Comparison of ENCODE assay signal across 12 cellular contexts in the genomic region with DNA sequence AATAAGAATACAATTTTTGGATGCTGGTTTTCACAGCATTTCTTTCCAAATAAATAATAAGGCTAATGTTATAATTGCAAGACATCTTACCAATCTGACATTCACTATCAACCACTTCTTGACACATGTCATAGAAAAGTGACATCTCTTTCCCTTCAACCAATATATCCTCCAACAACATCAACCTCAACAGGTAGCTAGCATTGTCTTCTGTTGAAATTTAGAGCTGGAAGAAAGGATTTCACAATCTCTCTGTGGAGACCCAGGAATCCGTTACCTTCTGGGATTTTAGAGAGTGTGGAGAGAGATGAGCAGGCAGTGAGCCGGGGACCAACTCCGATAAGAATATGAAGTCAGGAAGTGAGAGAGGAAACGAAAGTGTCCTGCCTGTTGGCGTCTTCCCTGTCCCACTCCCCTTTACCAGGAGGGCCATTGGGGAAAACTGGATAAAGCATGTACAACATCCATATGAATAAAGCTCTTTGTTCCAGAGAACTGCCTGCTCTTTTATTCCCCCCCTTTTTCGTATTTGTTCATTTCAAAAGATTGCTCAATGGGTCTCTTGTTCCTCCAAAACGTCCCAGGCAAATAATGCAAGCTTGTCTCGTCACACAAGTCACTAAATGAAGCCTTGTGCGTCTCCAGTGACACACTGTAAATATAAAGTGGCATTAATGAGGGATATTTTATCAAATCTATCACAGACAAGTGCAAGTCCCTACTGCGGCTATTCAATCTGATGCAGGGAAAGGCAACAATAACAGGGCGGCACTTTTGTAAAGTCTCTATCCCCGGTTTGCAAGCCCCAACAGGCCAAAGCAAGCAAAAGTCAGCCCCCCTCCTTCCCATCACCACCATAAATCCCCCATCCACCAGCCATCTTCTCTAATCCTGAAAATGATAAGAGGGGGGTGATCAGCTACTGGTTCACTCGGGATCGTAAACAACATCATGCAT. TPM values are rescaled to one million over a fixed set of nuclear protein-coding genes. Genes with fewer than 3 reads are reported as not detected.
DNase-seq lines count a peak whose midpoint lies in the region; ATAC-seq and TF ChIP-seq lines count a peak whose summit lies in the region.
"Had no signal": no experiment of that assay in that cellular context is flagged by ENCODE, and none has a peak within 500 bp of the region (broad histone marks: within the 10 kb centered on the region; RNA-seq: fewer than 3 reads in every experiment).

No MANE protein-coding gene starts in this region.

- H2BK120ac ChIP-seq in mesendoderm (ENCODE audit: low read depth, low read length) = no peak overlapping the region

- CTCF ChIA-PET in Caco-2 (lab: Charles Lee) = interaction anchor here (0.6 to 1.5 kb wide), 4 partner anchors 12 to 56 kb away, joined by 3 to 6 read pairs (median 4); no protein-coding TSS in a partner anchor

- no peak overlapping the region for H3K4me2 ChIP-seq in mesendoderm (ENCODE audit: low read length)

- peaks cover 3% of the 10 kb centered on the region for H3K9me3 Mint-ChIP-seq in activated naive CD8-positive, alpha-beta T cell treated with anti-CD3 and anti-CD28 coated beads, Interleukin-2, amount 50 U/mL, for 24 hours
- H3K9me3 Mint-ChIP-seq in Caco-2 (ENCODE audit: unreplicated experiment) = no peaks in the 10 kb centered on the region
- H3K9me3 Mint-ChIP-seq: CD4-positive, alpha-beta T cell had no signal

- POLR2A ChIA-PET in Caco-2 (lab: Charles Lee) = interaction anchor here (1.4 kb wide), 1 partner anchor 12 kb away, joined by 3 read pairs; no protein-coding TSS in a partner anchor

- peaks cover 5% of the 10 kb centered on the region for H3K4me1 Mint-ChIP-seq in activated naive CD8-positive, alpha-beta T cell treated with anti-CD3 and anti-CD28 coated beads, Interleukin-2, amount 50 U/mL, for 24 hours
- peaks cover 31% of the 10 kb centered on the region for H3K4me1 Mint-ChIP-seq in Caco-2 (ENCODE audit: low read depth, unreplicated experiment)

- peak overlapping the region; percentile 37 for H3K56ac ChIP-seq in mesendoderm (ENCODE audit: low read length)

- no peak overlapping the region for H3K4ac ChIP-seq in mesendoderm (ENCODE audit: low read depth, low read length)

- no peak overlapping the region for H4K5ac ChIP-seq in mesendoderm (ENCODE audit: low read length)

- BruUV-seq in Caco-2 (replicated peaks; lab: Mats Ljungman, UMichigan) = no TSS peak

- no peak for ATAC-seq in body of pancreas
- ATAC-seq in activated naive CD8-positive, alpha-beta T cell treated with anti-CD3 and anti-CD28 coated beads, Interleukin-2, amount 50 U/mL, for 24 hours = no peak
- no peak for ATAC-seq in HG03442 (IDR thresholded peaks at IDR 0.05; ENCODE audit: unreplicated experiment)
- ATAC-seq: naive thymus-derived CD4-positive, alpha-beta T cell had no signal

- 39 to 47% methylated on average over 14 of the region's 14 CpGs for WGBS in body of pancreas, 2 donors
- WGBS in mesendoderm (ENCODE audit: extremely low coverage, insufficient coverage, low lambda C conversion rate) = no CpG with 5 or more reads among the region's 14 CpGs

- no peak overlapping the region for H4K8ac ChIP-seq in mesendoderm (ENCODE audit: low read depth, low read length)

- TF ChIP-seq CTCF in body of pancreas (IDR thresholded peaks at IDR 0.05) (no peak), Caco-2 (IDR thresholded peaks at IDR 0.05; ENCODE audit: insufficient read depth in 1 of 2, low read depth in 1 of 2, low read length in 1 of 2, severe bottlenecking in 1 of 2, unreplicated experiment in 1 of 2) (no peak)

- H3K27ac ChIP-seq in body of pancreas = peak overlapping the region in 3 of 4 donors; percentile 1 to 38 (median 32)
- no peak overlapping the region for H3K27ac ChIP-seq in mesendoderm (ENCODE audit: low read depth, low read length)

- intact Hi-C loops in body of pancreas (cut with DNase I) (no loop called here), Caco-2 (cut with micrococcal nuclease; ENCODE audit: unreplicated experiment) (loop anchor here (5.0 to 10.0 kb wide), 4 partner anchors 174 to 774 kb away; no protein-coding TSS in a partner anchor)

- no peak overlapping the region for H3K9ac ChIP-seq in mesendoderm (ENCODE audit: low read length)

- H3K23ac ChIP-seq in mesendoderm (ENCODE audit: low read length) = no peak overlapping the region

- H3K79me1 ChIP-seq in mesendoderm (ENCODE audit: low read length) = no peaks in the 10 kb centered on the region

- H3K18ac ChIP-seq in mesendoderm (ENCODE audit: low read length) = no peak overlapping the region

- no peak for TF ChIP-seq POLR2A in body of pancreas (IDR thresholded peaks at IDR 0.05)

- H3K27ac Mint-ChIP-seq in activated naive CD8-positive, alpha-beta T cell treated with anti-CD3 and anti-CD28 coated beads, Interleukin-2, amount 50 U/mL, for 24 hours = no peak overlapping the region
- no peak overlapping the region for H3K27ac Mint-ChIP-seq in Caco-2 (ENCODE audit: unreplicated experiment)
- H3K27ac Mint-ChIP-seq: CD4-positive, alpha-beta T cell; HFFc6; naive thymus-derived CD4-positive, alpha-beta T cell had no signal

- DNase-seq in DMS79 (lab: John Stamatoyannopoulos, UW) = peak; percentile 29
- peak; percentile 63 for DNase-seq in NCI-H146 (lab: John Stamatoyannopoulos, UW)
- no peak for DNase-seq in body of pancreas
- peak; percentile 31 for DNase-seq in mesendoderm
- no peak for DNase-seq in activated naive CD8-positive, alpha-beta T cell treated with anti-CD3 and anti-CD28 coated beads, Interleukin-2, amount 50 U/mL, for 24 hours
- no peak for DNase-seq in Caco-2
- DNase-seq in HuH-7.5 (ENCODE audit: low spot score) = no peak
- DNase-seq: CD4-positive, alpha-beta T cell; HFFc6; naive thymus-derived CD4-positive, alpha-beta T cell had no signal

- H3K36me3 ChIP-seq in body of pancreas (replicated peaks in 1 of 2; ENCODE audit: insufficient read depth in 1 of 2, low read depth in 2 of 2) = no peaks in the 10 kb centered on the region
- no peaks in the 10 kb centered on the region for H3K36me3 ChIP-seq in mesendoderm (ENCODE audit: control insufficient read depth, insufficient read depth, low read length)
- H3K36me3 ChIP-seq in Caco-2 (ENCODE audit: control insufficient read depth, insufficient read depth, low read length) = no peaks in the 10 kb centered on the region

- peaks cover 35% of the 10 kb centered on the region for H3K27me3 Mint-ChIP-seq in activated naive CD8-positive, alpha-beta T cell treated with anti-CD3 and anti-CD28 coated beads, Interleukin-2, amount 50 U/mL, for 24 hours
- H3K27me3 Mint-ChIP-seq in Caco-2 (ENCODE audit: insufficient read depth, unreplicated experiment) = no peaks in the 10 kb centered on the region

- no peaks in the 10 kb centered on the region for H3K36me3 Mint-ChIP-seq in activated naive CD8-positive, alpha-beta T cell treated with anti-CD3 and anti-CD28 coated beads, Interleukin-2, amount 50 U/mL, for 24 hours (ENCODE audit: low read depth)
- peaks cover 37% of the 10 kb centered on the region for H3K36me3 Mint-ChIP-seq in Caco-2 (ENCODE audit: insufficient read depth, unreplicated experiment)

- H3K9me3 ChIP-seq in body of pancreas = no peaks in the 10 kb centered on the region
- no peaks in the 10 kb centered on the region for H3K9me3 ChIP-seq in Caco-2

- H3K79me2 ChIP-seq in mesendoderm (ENCODE audit: control insufficient read depth, insufficient read depth, low read length) = no peaks in the 10 kb centered on the region

- no peak overlapping the region for H2AK5ac ChIP-seq in mesendoderm (ENCODE audit: low read length)

- no peaks in the 10 kb centered on the region for H3K27me3 ChIP-seq in body of pancreas
- H3K27me3 ChIP-seq in mesendoderm (ENCODE audit: insufficient read depth, low read length, poor library complexity) = peaks cover 21% of the 10 kb centered on the region
- H3K27me3 ChIP-seq in Caco-2 (replicated peaks; ENCODE audit: control insufficient read depth, insufficient read depth, low read length) = no peaks in the 10 kb centered on the region

- H3K4me1 ChIP-seq in body of pancreas (peaks cover 33% of the 10 kb centered on the region), mesendoderm (ENCODE audit: control insufficient read depth, low read depth, low read length) (peaks cover 3% of the 10 kb centered on the region), Caco-2 (peaks cover 61% of the 10 kb centered on the region)

- H3K4me3 Mint-ChIP-seq in activated naive CD8-positive, alpha-beta T cell treated with anti-CD3 and anti-CD28 coated beads, Interleukin-2, amount 50 U/mL, for 24 hours = no peak overlapping the region
- no peak overlapping the region for H3K4me3 Mint-ChIP-seq in Caco-2 (ENCODE audit: unreplicated experiment)
- H3K4me3 Mint-ChIP-seq: CD4-positive, alpha-beta T cell; HFFc6; naive thymus-derived CD4-positive, alpha-beta T cell had no signal

- no peak overlapping the region for H3K4me3 ChIP-seq in body of pancreas
- no peak overlapping the region for H3K4me3 ChIP-seq in mesendoderm (ENCODE audit: low read length)
- no peak overlapping the region for H3K4me3 ChIP-seq in Caco-2 (ENCODE audit: low read depth, low read length)

- no peak overlapping the region for H2BK5ac ChIP-seq in mesendoderm (ENCODE audit: low read length)

- no peak overlapping the region for H2BK15ac ChIP-seq in mesendoderm (replicated peaks; ENCODE audit: low read depth)

RNA-seq across cellular contexts. Expression of a gene that starts 3.4 kb away (rescaled TPM):
- total RNA-seq in body of pancreas = 10 to 100 TPM; 12.5 to 13.7 TPM
- 11.2 TPM for polyA plus RNA-seq in mesendoderm (2013, experiment 1 of 2)
- polyA plus RNA-seq in mesendoderm (2013, experiment 2 of 2) = 12.3 TPM
- 440 and 534 TPM in 2 replicates for total RNA-seq in Caco-2 (2022)
- total RNA-seq: HFFc6, HT-29 had no signal

Comparison
In these comparisons a context has a peak if more than half of its experiments do, and no peak if none do; other contexts are left out.
1. DNase-seq: peak in DMS79 (single experiment), NCI-H146 (single experiment) and mesendoderm (single experiment); none in body of pancreas (0 of 4), activated naive CD8-positive, alpha-beta T cell treated with anti-CD3 and anti-CD28 coated beads, Interleukin-2, amount 50 U/mL, for 24 hours (single experiment), Caco-2 (0 of 2) and HuH-7.5 (single experiment).
2. RNA of a gene that starts 3.4 kb away (total RNA-seq): 440 to 534 TPM in Caco-2; 12.5 to 13.7 TPM in body of pancreas; every median in the first group is over 10 times any median in the second.